ENCODE assay signal across 11 cellular contexts in genomic region chr5:124444147-124444775, GRCh38.
DNase-seq lines count a peak whose midpoint lies in the region; ATAC-seq lines count a peak whose summit lies in the region.
"Had no signal": no experiment of that assay in that cellular context is flagged by ENCODE, and none has a peak within 500 bp of the region (broad histone marks: within the 10 kb centered on the region; RNA-seq: fewer than 3 reads in every experiment).

No MANE protein-coding gene starts in this region.

- DNase-seq in memory B cell (ENCODE audit: low spot score in 2 of 2) (peak in 1 of 2 donors; percentile 25), NCI-H1417 (lab: John Stamatoyannopoulos, UW) (no peak), left colon (no peak), NCI-H446 treated with DMSO at 0.1 percent for 48 hours (lab: John Stamatoyannopoulos, UW) (no peak), dedifferentiated amniotic fluid mesenchymal stem cell (ENCODE audit: extremely low spot score) (no peak)
- DNase-seq: activated naive CD8-positive, alpha-beta T cell treated with anti-CD3 and anti-CD28 coated beads, Interleukin-2, amount 10 ng/mL, durations not matched to agents 7 days and 5 days; IMR-90; NCI-H774 had no signal

- H3K4me1 Mint-ChIP-seq in memory B cell: peaks cover 7% of the 10 kb centered on the region
- H3K4me1 Mint-ChIP-seq: activated naive CD8-positive, alpha-beta T cell treated with anti-CD3 and anti-CD28 coated beads, Interleukin-2, amount 10 ng/mL, durations not matched to agents 7 days and 5 days had no signal

- no peaks in the 10 kb centered on the region for H3K36me3 Mint-ChIP-seq in memory B cell
- H3K36me3 Mint-ChIP-seq: activated naive CD8-positive, alpha-beta T cell treated with anti-CD3 and anti-CD28 coated beads, Interleukin-2, amount 10 ng/mL, durations not matched to agents 7 days and 5 days had no signal

- H3K27ac Mint-ChIP-seq in memory B cell: peak overlapping the region; percentile 64
- H3K27ac Mint-ChIP-seq: activated naive CD8-positive, alpha-beta T cell treated with anti-CD3 and anti-CD28 coated beads, Interleukin-2, amount 10 ng/mL, durations not matched to agents 7 days and 5 days had no signal

- ATAC-seq in GM18868 (IDR thresholded peaks at IDR 0.05; ENCODE audit: unreplicated experiment): peak; percentile 99
- peak; percentile 100 for ATAC-seq in GM21529 (IDR thresholded peaks at IDR 0.05; ENCODE audit: unreplicated experiment)
- peak; percentile 100 for ATAC-seq in HG03175 (IDR thresholded peaks at IDR 0.05; ENCODE audit: unreplicated experiment)
- peak; percentile 99 for ATAC-seq in memory B cell (ENCODE audit: low read depth)
- ATAC-seq in left colon: no peak

- no peaks in the 10 kb centered on the region for H3K27me3 Mint-ChIP-seq in memory B cell
- H3K27me3 Mint-ChIP-seq: activated naive CD8-positive, alpha-beta T cell treated with anti-CD3 and anti-CD28 coated beads, Interleukin-2, amount 10 ng/mL, durations not matched to agents 7 days and 5 days had no signal

- H3K4me3 Mint-ChIP-seq in memory B cell: no peak overlapping the region
- H3K4me3 Mint-ChIP-seq: activated naive CD8-positive, alpha-beta T cell treated with anti-CD3 and anti-CD28 coated beads, Interleukin-2, amount 10 ng/mL, durations not matched to agents 7 days and 5 days had no signal

- intact Hi-C loops in left colon (cut with DNase I, micrococcal nuclease): no loop called here

- H3K9me3 Mint-ChIP-seq in memory B cell: no peaks in the 10 kb centered on the region
- H3K9me3 Mint-ChIP-seq: activated naive CD8-positive, alpha-beta T cell treated with anti-CD3 and anti-CD28 coated beads, Interleukin-2, amount 10 ng/mL, durations not matched to agents 7 days and 5 days had no signal
